ENCODE assay signal across 20 cellular contexts in the genomic region with DNA sequence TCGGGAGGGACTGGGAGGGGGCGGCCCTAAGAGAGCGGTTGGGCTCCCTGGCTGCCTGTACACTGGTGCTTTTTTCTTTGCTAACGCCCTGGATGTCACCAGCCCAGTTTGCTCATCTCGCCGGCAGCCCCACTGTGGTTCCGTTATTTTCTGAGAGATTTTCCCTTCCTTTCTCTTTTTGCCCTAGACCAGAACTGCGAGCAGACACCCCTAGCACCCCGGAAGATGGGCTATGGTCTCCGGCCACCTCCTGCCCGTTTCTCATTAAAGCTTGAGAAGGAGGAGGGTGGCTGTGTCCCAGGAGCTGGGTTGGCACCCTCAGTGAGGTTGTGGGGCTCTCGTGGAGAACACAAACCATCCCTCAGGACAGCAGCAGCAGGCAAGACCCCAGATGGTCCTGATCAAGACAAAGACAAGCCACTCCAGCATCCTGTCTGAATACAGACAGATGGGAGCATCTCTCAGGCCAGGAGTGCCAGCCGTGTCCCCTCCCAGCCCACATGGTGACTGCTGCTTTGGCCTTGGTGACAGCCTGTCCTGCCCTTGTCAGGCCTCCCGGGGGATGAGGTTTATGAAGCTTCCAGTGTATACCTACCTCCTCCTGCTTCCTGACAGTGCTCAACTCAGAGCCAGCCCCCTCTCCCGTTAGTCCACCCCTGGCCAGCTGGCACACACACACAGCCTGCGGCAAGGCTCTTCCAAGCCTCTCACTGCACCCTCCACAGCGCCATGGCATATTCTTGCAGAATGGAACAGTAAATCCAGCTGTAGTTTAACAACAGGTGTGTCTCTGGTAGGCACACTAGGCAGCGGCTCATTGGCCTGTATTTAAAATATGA.
DNase-seq lines count a peak whose midpoint lies in the region; FAIRE-seq and TF ChIP-seq lines count a peak whose summit lies in the region.
"Had no signal": no experiment of that assay in that cellular context is flagged by ENCODE, and none has a peak within 500 bp of the region (broad histone marks: within the 10 kb centered on the region; RNA-seq: fewer than 3 reads in every experiment).

No MANE protein-coding gene starts in this region.

- H3K36me3 ChIP-seq in esophagus muscularis mucosa (no peaks in the 10 kb centered on the region), sigmoid colon (no peaks in the 10 kb centered on the region)
- H3K36me3 ChIP-seq: BE2C, tibial nerve had no signal

- peak; percentile 73 for FAIRE-seq in HTR-8/SVneo (lab: Jason Lieb, UNC)
- FAIRE-seq: K562 had no signal

- H3K27me3 ChIP-seq in esophagus muscularis mucosa (peaks cover 0 to 28% (median 0%) of the 10 kb centered on the region in 4 donors), sigmoid colon (no peaks in the 10 kb centered on the region)
- H3K27me3 ChIP-seq: BE2C, tibial nerve had no signal

- no peak for TF ChIP-seq POLR2A in esophagus muscularis mucosa (IDR thresholded peaks at IDR 0.05; ENCODE audit: low read depth)
- TF ChIP-seq POLR2A in sigmoid colon (IDR thresholded peaks at IDR 0.05): no peak

- peak; percentile 64 for DNase-seq in DMS 273 (lab: John Stamatoyannopoulos, UW; ENCODE audit: unreplicated experiment)
- no peak for DNase-seq in HTR-8/SVneo (ENCODE audit: insufficient read length, low spot score)
- no peak for DNase-seq in esophagus muscularis mucosa (ENCODE audit: extremely low spot score)
- no peak for DNase-seq in sigmoid colon
- no peak for DNase-seq in anterior cingulate cortex (lab: John Stamatoyannopoulos, UW)
- no peak for DNase-seq in AML-193 (lab: John Stamatoyannopoulos, UW)
- no peak for DNase-seq in activated CD8-positive, alpha-beta memory T cell treated with anti-CD3 and anti-CD28 coated beads for 24 hours
- DNase-seq in stimulated activated CD4-positive, alpha-beta T cell treated with anti-CD3 and anti-CD28 coated beads, Interleukin-15, amount 100 ng/mL, for 24 hours: no peak
- DNase-seq: activated CD4-positive, alpha-beta T cell treated with anti-CD3 and anti-CD28 coated beads, Interleukin-2, amount 50 U/mL, for 4 hours; activated T-cell treated with anti-CD3 and anti-CD28 coated beads, Interleukin-2, amount 50 U/mL, for 4 hours; BE2C; effector memory CD4-positive, alpha-beta T cell; GOT3; NCI-H1048; RPMI8226; stimulated activated CD4-positive, alpha-beta T cell treated with anti-CD3 and anti-CD28 coated beads, Interleukin-4, amount 100 ng/mL, for 24 hours; stimulated activated CD8-positive, alpha-beta memory T cell treated with anti-CD3 and anti-CD28 coated beads, Interleukin-4, amount 100 ng/mL, for 48 hours had no signal

- peaks cover 13 to 29% (median 25%) of the 10 kb centered on the region in 4 donors for H3K4me1 ChIP-seq in esophagus muscularis mucosa
- H3K4me1 ChIP-seq in sigmoid colon: peaks cover 0 to 18% (median 11%) of the 10 kb centered on the region in 4 donors
- H3K4me1 ChIP-seq: BE2C had no signal

- intact Hi-C loops in esophagus muscularis mucosa (cut with DNase I) (loop anchor here (10.0 kb wide), 2 partner anchors 119 to 329 kb away; a partner anchor contains a TSS), sigmoid colon (cut with DNase I) (loop anchor here (5.0 kb wide), 2 partner anchors 171 to 326 kb away; a partner anchor contains a TSS)

- WGBS in esophagus muscularis mucosa: 86% methylated on average over 13 of the region's 18 CpGs
- whole genome bisulfite sequencing in sigmoid colon, 2 donors: 72 to 73% methylated on average over 18 of the region's 18 CpGs

- no peak for TF ChIP-seq CTCF in esophagus muscularis mucosa (IDR thresholded peaks at IDR 0.05)
- TF ChIP-seq CTCF in sigmoid colon (IDR thresholded peaks at IDR 0.05): no peak

- H3K27ac ChIP-seq in esophagus muscularis mucosa (replicated peaks in 1 of 4): no peak overlapping the region
- peak overlapping the region in 1 of 4 donors; percentile 21 for H3K27ac ChIP-seq in sigmoid colon
- H3K27ac ChIP-seq: HL-60 had no signal

- H3K4me3 ChIP-seq in esophagus muscularis mucosa (peak overlapping the region; percentile 38 to 56 (median 46)), sigmoid colon (peak overlapping the region in 3 of 4 donors; percentile 33 to 40 (median 37))
- H3K4me3 ChIP-seq: K562 had no signal

- TF ChIP-seq EP300 in esophagus muscularis mucosa (IDR thresholded peaks at IDR 0.05) (no peak), sigmoid colon (IDR thresholded peaks at IDR 0.05) (no peak)

- H3K9me3 ChIP-seq in esophagus muscularis mucosa (no peaks in the 10 kb centered on the region), sigmoid colon (no peaks in the 10 kb centered on the region)
- H3K9me3 ChIP-seq: BE2C, tibial nerve had no signal
